34 cellular contexts compared by ENCODE assay signal in genomic region chr4:143195581-143195980, GRCh38.
"Had no signal": no experiment of that assay in that cellular context is flagged by ENCODE, and none has a peak within 500 bp of the region (broad histone marks: within the 10 kb centered on the region; RNA-seq: fewer than 3 reads in every experiment).

No MANE protein-coding gene starts in this region.

- H3K27ac ChIP-seq: brain microvascular endothelial cell, Peyer's patch, WERI-Rb-1 had no signal

- H3K9me3 ChIP-seq: Peyer's patch had no signal

- H3K4me3 ChIP-seq: K562, Peyer's patch had no signal

- ATAC-seq: activated CD8-positive, alpha-beta memory T cell treated with anti-CD3 and anti-CD28 coated beads, Interleukin-2, amount 10 ng/mL, durations not matched to agents 7 days and 5 days; activated T-cell treated with anti-CD3 and anti-CD28 coated beads, Interleukin-2, amount 50 U/mL, for 72 hours; activated T-helper 17 cell treated with anti-CD3 and anti-CD28 coated beads, Interleukin-2, amount 50 U/mL, for 72 hours; K562; PC-3 had no signal

- H3K27me3 ChIP-seq: brain microvascular endothelial cell, Peyer's patch had no signal

- DNase-seq: activated CD4-positive, alpha-beta memory T cell treated with anti-CD3 and anti-CD28 coated beads, Interleukin-2, amount 10 ng/mL, durations not matched to agents 7 days and 5 days; activated CD4-positive, alpha-beta T cell treated with anti-CD3 and anti-CD28 coated beads for 1 hour; activated CD4-positive, alpha-beta T cell treated with anti-CD3 and anti-CD28 coated beads for 48 hours; activated CD4-positive, CD25-positive, alpha-beta regulatory T cell; activated CD8-positive, alpha-beta memory T cell treated with anti-CD3 and anti-CD28 coated beads for 24 hours; activated CD8-positive, alpha-beta memory T cell treated with anti-CD3 and anti-CD28 coated beads, Interleukin-2, amount 10 ng/mL, durations not matched to agents 7 days and 5 days; activated CD8-positive, alpha-beta memory T cell treated with anti-CD3 and anti-CD28 coated beads, Interleukin-2, amount 50 U/mL, for 48 hours; activated effector memory CD4-positive, alpha-beta T cell treated with anti-CD3 and anti-CD28 coated beads, Interleukin-2, amount 50 U/mL, for 16 hours; activated naive CD4-positive, alpha-beta T cell; activated naive CD4-positive, alpha-beta T cell treated with anti-CD3 and anti-CD28 coated beads, Interleukin-2, amount 50 U/mL, for 16 hours; activated naive CD8-positive, alpha-beta T cell treated with anti-CD3 and anti-CD28 coated beads for 36 hours; activated T-cell treated with anti-CD3 and anti-CD28 coated beads, Interleukin-2, amount 50 U/mL, for 1 hour; activated T-cell treated with anti-CD3 and anti-CD28 coated beads, Interleukin-2, amount 50 U/mL, for 72 hours; amniotic stem cell; aorta; brain microvascular endothelial cell; NCI-H1092 treated with DMSO at 0.1 percent for 48 hours; NCI-H1436; NCI-H1694; NCI-H2029; NCI-H2171 treated with DMSO at 0.1 percent for 48 hours; NCI-H2227 treated with DMSO at 0.1 percent for 48 hours; NCI-H510A treated with DMSO at 0.1 percent for 48 hours; NCI-H526 treated with DMSO at 0.1 percent for 48 hours; NCI-H774; NK-92 treated with Interleukin-12 subunit alpha and Interleukin-12 subunit beta, amount 100 ng/mL, for 24 hours; PC-3; Peyer's patch; RPMI8226; SW 1271; T1000; WERI-Rb-1 had no signal
